In genomic region chr7:73721237-73721848, GRCh38 we compare ENCODE assay signal across 9 cellular contexts. TPM values are rescaled to one million over a fixed set of nuclear protein-coding genes. Genes with fewer than 3 reads are reported as not detected.
A peak's percentile ranks its signal among the peaks of the same experiment; 100 is the strongest.
DNase-seq lines count a peak whose midpoint lies in the region; ATAC-seq, FAIRE-seq and TF ChIP-seq lines count a peak whose summit lies in the region.
"Had no signal": no experiment of that assay in that cellular context is flagged by ENCODE, and none has a peak within 500 bp of the region (broad histone marks: within the 10 kb centered on the region; RNA-seq: fewer than 3 reads in every experiment).

No MANE protein-coding gene starts in this region.

- no peak for FAIRE-seq in GM12891 (lab: Jason Lieb, UNC)
- FAIRE-seq: D721Med had no signal

- TF ChIP-seq POLR2A in GM12891 (IDR thresholded peaks at IDR 0.05; ENCODE audit: low read depth, low read length) = no peak

- peak overlapping the region; percentile 28 to 92 (median 62) for H3K4me3 Mint-ChIP-seq in IgD-negative memory B cell

- ATAC-seq in HG03108 (IDR thresholded peaks at IDR 0.05; ENCODE audit: unreplicated experiment) = no peak
- no peak for ATAC-seq in GM18520 (IDR thresholded peaks at IDR 0.05; ENCODE audit: unreplicated experiment)

- DNase-seq in 8988T (peak; percentile 11), amygdala (lab: John Stamatoyannopoulos, UW) (peak in 43 of 56 donors; percentile 17 to 83 (median 50)), midbrain (lab: John Stamatoyannopoulos, UW) (peak; percentile 75), GM12891 (ENCODE audit: insufficient read length, low spot score) (no peak), inferior parietal cortex (ENCODE audit: extremely low spot score) (no peak)

- H3K27me3 Mint-ChIP-seq in IgD-negative memory B cell = peaks cover 23% of the 10 kb centered on the region

- peak overlapping the region in 1 of 3 donors; percentile 79 for H3K27ac Mint-ChIP-seq in IgD-negative memory B cell

- no peaks in the 10 kb centered on the region for H3K36me3 Mint-ChIP-seq in IgD-negative memory B cell

- H3K9me3 Mint-ChIP-seq in IgD-negative memory B cell = no peaks in the 10 kb centered on the region

- H3K4me1 Mint-ChIP-seq in IgD-negative memory B cell = peaks cover 8 to 12% (median 8%) of the 10 kb centered on the region in 3 donors

TF ChIP-seq in GM12891, 5 proteins besides CTCF, POLR2A, EP300 and RAD21:
- TF ChIP-seq TAF1 (IDR thresholded peaks at IDR 0.05; ENCODE audit: low read depth, low read length) = no peak
- TF ChIP-seq POU2F2 (IDR thresholded peaks at IDR 0.05; ENCODE audit: low read depth, low read length) = no peak
- TF ChIP-seq PAX5 (IDR thresholded peaks at IDR 0.05; ENCODE audit: insufficient read depth, low read length, severe bottlenecking) = no peak
- TF ChIP-seq SPI1 (IDR thresholded peaks at IDR 0.05; ENCODE audit: low read depth, low read length) = no peak
- no peak for TF ChIP-seq POLR2AphosphoS5 (IDR thresholded peaks at IDR 0.05; ENCODE audit: low read depth, low read length)

RNA-seq across cellular contexts. Expression of gene STX1A, which starts 1.9 kb away (rescaled TPM):
- 1.6 TPM for polyA plus RNA-seq in IgD-negative memory B cell
- 1.1 TPM for polyA plus RNA-seq in GM12891 (2012; ENCODE audit: low read depth, missing spikeins)

RNA-seq across cellular contexts. Expression of gene ABHD11, which starts 17.3 kb away (rescaled TPM):
- 13.6 TPM for polyA plus RNA-seq in IgD-negative memory B cell
- polyA plus RNA-seq in GM12891 (2012; ENCODE audit: low read depth, missing spikeins) = 7.5 TPM

RNA-seq across cellular contexts. Expression of gene BUD23, which starts 37.9 kb away (rescaled TPM):
- polyA plus RNA-seq in IgD-negative memory B cell = 137 TPM
- polyA plus RNA-seq in GM12891 (2012; ENCODE audit: low read depth, missing spikeins) = 79.8 TPM

RNA-seq across cellular contexts. Expression of gene DNAJC30, which starts 38.1 kb away (rescaled TPM):
- polyA plus RNA-seq in IgD-negative memory B cell = 11.3 TPM
- 10.7 TPM for polyA plus RNA-seq in GM12891 (2012; ENCODE audit: low read depth, missing spikeins)

RNA-seq across cellular contexts. Expression of gene CLDN3, which starts 48.7 kb away (rescaled TPM):
- polyA plus RNA-seq in IgD-negative memory B cell = not detected
- not detected for polyA plus RNA-seq in GM12891 (2012; ENCODE audit: low read depth, missing spikeins)

Comparison
In these comparisons a context has a peak if more than half of its experiments do, and no peak if none do; other contexts are left out.
1. DNase-seq: peak in 8988T (single experiment), amygdala (43 of 56) and midbrain (single experiment); none in GM12891 (single experiment) and inferior parietal cortex (single experiment).